Comparison of ENCODE assay signal across 1 cellular context in the genomic region with DNA sequence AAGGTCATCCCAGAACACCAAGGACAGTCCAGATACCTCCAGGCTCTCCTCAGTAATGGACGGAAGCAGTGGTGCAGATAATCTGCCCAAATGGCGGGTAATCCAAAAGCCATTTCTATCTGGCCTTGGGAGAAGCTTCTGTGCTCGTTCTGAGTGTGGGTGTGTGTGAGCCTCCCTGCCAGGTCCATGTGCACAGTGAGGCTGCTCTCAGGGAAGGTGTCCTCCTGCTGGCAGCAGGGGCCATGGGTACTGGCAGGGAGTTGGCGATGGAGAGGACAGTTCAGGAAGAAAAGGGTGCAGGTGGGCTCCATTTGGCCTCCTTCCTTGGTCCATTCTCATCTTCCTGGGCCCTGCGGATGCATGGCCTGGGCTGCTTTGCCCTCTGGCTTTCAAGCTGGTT.
TF ChIP-seq lines count a peak whose summit lies in the region.

No MANE protein-coding gene starts in this region.

TF ChIP-seq in IMR-90, 13 proteins besides CTCF, POLR2A, EP300 and RAD21 (continued from another document):
- TF ChIP-seq, protein P1, sequence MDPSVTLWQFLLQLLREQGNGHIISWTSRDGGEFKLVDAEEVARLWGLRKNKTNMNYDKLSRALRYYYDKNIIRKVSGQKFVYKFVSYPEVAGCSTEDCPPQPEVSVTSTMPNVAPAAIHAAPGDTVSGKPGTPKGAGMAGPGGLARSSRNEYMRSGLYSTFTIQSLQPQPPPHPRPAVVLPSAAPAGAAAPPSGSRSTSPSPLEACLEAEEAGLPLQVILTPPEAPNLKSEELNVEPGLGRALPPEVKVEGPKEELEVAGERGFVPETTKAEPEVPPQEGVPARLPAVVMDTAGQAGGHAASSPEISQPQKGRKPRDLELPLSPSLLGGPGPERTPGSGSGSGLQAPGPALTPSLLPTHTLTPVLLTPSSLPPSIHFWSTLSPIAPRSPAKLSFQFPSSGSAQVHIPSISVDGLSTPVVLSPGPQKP (IDR thresholded peaks at IDR 0.05; ENCODE audit: borderline replicate concordance, low read depth, low read length), result no peak
- no peak for TF ChIP-seq RFX5 (IDR thresholded peaks at IDR 0.05; ENCODE audit: low read depth, low read length)
- no peak for TF ChIP-seq MXI1 (IDR thresholded peaks at IDR 0.05; ENCODE audit: borderline replicate concordance, low read depth, low read length)
